In the genomic region with DNA sequence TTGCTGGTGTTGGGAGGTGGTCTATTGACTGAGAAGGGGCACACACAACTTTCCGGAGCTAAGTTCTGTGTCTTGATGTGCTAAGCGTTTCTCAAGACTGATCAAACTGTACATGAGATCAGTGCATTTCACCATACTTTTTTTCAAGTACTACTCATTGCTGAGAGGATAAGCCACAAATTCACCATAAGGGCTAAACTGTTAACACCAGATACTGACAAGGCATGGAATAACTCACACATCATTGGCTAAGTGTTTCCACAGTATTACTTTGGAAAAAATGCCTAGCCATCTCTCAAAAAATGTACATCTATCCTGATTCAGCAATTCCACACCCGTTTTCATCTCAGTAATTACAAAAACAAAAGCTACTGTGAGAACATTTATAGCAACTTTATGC, we compare ENCODE assay signal across 1 cellular context.
TF ChIP-seq lines count a peak whose summit lies in the region.

No MANE protein-coding gene starts in this region.

TF ChIP-seq in IMR-90, 13 proteins besides CTCF, POLR2A, EP300 and RAD21:
- TF ChIP-seq BHLHE40 (IDR thresholded peaks at IDR 0.05; ENCODE audit: low read depth, low read length), result no peak
- TF ChIP-seq, protein P1, sequence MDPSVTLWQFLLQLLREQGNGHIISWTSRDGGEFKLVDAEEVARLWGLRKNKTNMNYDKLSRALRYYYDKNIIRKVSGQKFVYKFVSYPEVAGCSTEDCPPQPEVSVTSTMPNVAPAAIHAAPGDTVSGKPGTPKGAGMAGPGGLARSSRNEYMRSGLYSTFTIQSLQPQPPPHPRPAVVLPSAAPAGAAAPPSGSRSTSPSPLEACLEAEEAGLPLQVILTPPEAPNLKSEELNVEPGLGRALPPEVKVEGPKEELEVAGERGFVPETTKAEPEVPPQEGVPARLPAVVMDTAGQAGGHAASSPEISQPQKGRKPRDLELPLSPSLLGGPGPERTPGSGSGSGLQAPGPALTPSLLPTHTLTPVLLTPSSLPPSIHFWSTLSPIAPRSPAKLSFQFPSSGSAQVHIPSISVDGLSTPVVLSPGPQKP (IDR thresholded peaks at IDR 0.05; ENCODE audit: borderline replicate concordance, low read depth, low read length), result no peak
- no peak for TF ChIP-seq MXI1 (IDR thresholded peaks at IDR 0.05; ENCODE audit: borderline replicate concordance, low read depth, low read length)
- no peak for TF ChIP-seq CEBPB (IDR thresholded peaks at IDR 0.05; ENCODE audit: low read depth, low read length)
- TF ChIP-seq FOS (IDR thresholded peaks at IDR 0.05; ENCODE audit: low read depth, low read length), result no peak
- TF ChIP-seq, protein P2, sequence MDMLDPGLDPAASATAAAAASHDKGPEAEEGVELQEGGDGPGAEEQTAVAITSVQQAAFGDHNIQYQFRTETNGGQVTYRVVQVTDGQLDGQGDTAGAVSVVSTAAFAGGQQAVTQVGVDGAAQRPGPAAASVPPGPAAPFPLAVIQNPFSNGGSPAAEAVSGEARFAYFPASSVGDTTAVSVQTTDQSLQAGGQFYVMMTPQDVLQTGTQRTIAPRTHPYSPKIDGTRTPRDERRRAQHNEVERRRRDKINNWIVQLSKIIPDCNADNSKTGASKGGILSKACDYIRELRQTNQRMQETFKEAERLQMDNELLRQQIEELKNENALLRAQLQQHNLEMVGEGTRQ (IDR thresholded peaks at IDR 0.05; ENCODE audit: low read depth, low read length), result no peak
- TF ChIP-seq RCOR1 (IDR thresholded peaks at IDR 0.05; ENCODE audit: insufficient replicate concordance, low read length), result no peak
- TF ChIP-seq SMC3 (IDR thresholded peaks at IDR 0.05; ENCODE audit: low read depth, low read length), result no peak
- TF ChIP-seq MAZ (IDR thresholded peaks at IDR 0.05; ENCODE audit: borderline replicate concordance, low read depth, low read length), result no peak
- no peak for TF ChIP-seq CHD1 (IDR thresholded peaks at IDR 0.05; ENCODE audit: low read depth, low read length)
- TF ChIP-seq MAFK (IDR thresholded peaks at IDR 0.05; ENCODE audit: low read depth, low read length), result no peak
- no peak for TF ChIP-seq NFE2L2 (IDR thresholded peaks at IDR 0.05; ENCODE audit: low read depth, low read length)
- no peak for TF ChIP-seq RFX5 (IDR thresholded peaks at IDR 0.05; ENCODE audit: low read depth, low read length)
